1 cellular context compared by ENCODE assay signal in genomic region chr3:64900916-64901903, GRCh38.
TF ChIP-seq lines count a peak whose summit lies in the region.

No MANE protein-coding gene starts in this region.

TF ChIP-seq in GM23338, 12 proteins besides CTCF, POLR2A, EP300 and RAD21 (continued from another document):
- TF ChIP-seq ZNF462 (CRISPR knock-in tag; IDR thresholded peaks at IDR 0.05) (no peak), EZH2phosphoT487 (IDR thresholded peaks at IDR 0.05; ENCODE audit: unreplicated experiment) (no peak), REST (IDR thresholded peaks at IDR 0.05; ENCODE audit: unreplicated experiment) (no peak), ZNF331 (CRISPR knock-in tag; IDR thresholded peaks at IDR 0.05; ENCODE audit: low read depth) (no peak), STAT1 (IDR thresholded peaks at IDR 0.05; ENCODE audit: unreplicated experiment) (no peak), ZNF114 (CRISPR knock-in tag; IDR thresholded peaks at IDR 0.05) (no peak), CREB1 (CRISPR knock-in tag; IDR thresholded peaks at IDR 0.05; ENCODE audit: low read depth) (no peak), POLR2AphosphoS5 (IDR thresholded peaks at IDR 0.05; ENCODE audit: low read depth) (no peak), NANOG (IDR thresholded peaks at IDR 0.05; ENCODE audit: borderline replicate concordance) (no peak), ETS1 (IDR thresholded peaks at IDR 0.05) (no peak)
